15 cellular contexts compared by ENCODE assay signal in the genomic region with DNA sequence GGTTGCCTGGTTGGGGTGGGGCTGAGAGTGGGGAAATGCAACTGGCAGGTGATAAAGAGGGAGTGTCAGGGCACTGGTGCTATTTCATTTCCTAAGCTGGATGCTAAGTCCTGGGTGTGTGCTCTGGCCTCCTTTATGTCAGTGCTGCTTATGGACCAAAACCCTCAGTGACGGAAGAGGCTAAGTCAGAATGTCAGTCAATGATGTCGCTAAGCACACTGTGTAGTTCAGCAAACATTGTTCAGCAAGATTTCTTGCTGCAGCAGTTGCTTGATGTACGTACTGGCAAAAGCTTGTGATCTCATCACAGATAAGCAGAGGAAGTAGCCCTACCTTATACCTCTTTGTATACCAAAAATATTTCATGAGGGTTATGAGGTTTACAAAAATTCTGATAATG.
"Had no signal": no experiment of that assay in that cellular context is flagged by ENCODE, and none has a peak within 500 bp of the region (broad histone marks: within the 10 kb centered on the region; RNA-seq: fewer than 3 reads in every experiment).

No MANE protein-coding gene starts in this region.

- H3K27ac ChIP-seq: gastroesophageal sphincter, skin epidermis, thyroid gland, vagina had no signal

- H3K27me3 ChIP-seq: gastroesophageal sphincter, thyroid gland, vagina had no signal

- H3K4me3 ChIP-seq: gastroesophageal sphincter, skin epidermis, thyroid gland, vagina had no signal

- DNase-seq: activated CD8-positive, alpha-beta memory T cell treated with anti-CD3 and anti-CD28 coated beads, Interleukin-2, amount 50 U/mL, for 4 hours; activated naive CD4-positive, alpha-beta T cell treated with Interleukin-2 at 50 U/mL for 16 hours; islet precursor cell; naive thymus-derived CD4-positive, alpha-beta T cell; right cardiac atrium; stimulated activated CD4-positive, alpha-beta T cell treated with anti-CD3 and anti-CD28 coated beads, Interleukin-15, amount 100 ng/mL, for 24 hours; stimulated activated CD4-positive, alpha-beta T cell treated with anti-CD3 and anti-CD28 coated beads, Interleukin-4, amount 100 ng/mL, for 1 hour; stimulated activated naive B cell treated with anti-CD40 and anti-IgM and Interleukin-4, amounts not matched to agents 10 μg/mL and 1 μg/mL and 100 μg/mL, for 72 hours; thyroid gland had no signal

- H3K4me3 Mint-ChIP-seq: activated T-helper 1 cell treated with anti-CD3 and anti-CD28 coated beads, Interleukin-12 subunit alpha, Interleukin-12 subunit beta, Interleukin-2, Interleukin-4 antibody, amounts not matched to agents 30 ng/mL and 10 ng/mL and 1 ng/mL, durations not matched to agents 14 hours and 24 hours and 36 hours; stimulated activated naive B cell treated with anti-CD40 and anti-IgM and Interleukin-4, amounts not matched to agents 10 μg/mL and 1 μg/mL and 100 μg/mL, for 72 hours had no signal

- H3K27me3 Mint-ChIP-seq: naive thymus-derived CD4-positive, alpha-beta T cell; progenitor cell of endocrine pancreas; stimulated activated naive B cell treated with anti-CD40 and anti-IgM and Interleukin-4, amounts not matched to agents 10 μg/mL and 1 μg/mL and 100 μg/mL, for 72 hours had no signal

- H3K9me3 Mint-ChIP-seq: activated T-helper 1 cell treated with anti-CD3 and anti-CD28 coated beads, Interleukin-12 subunit alpha, Interleukin-12 subunit beta, Interleukin-2, Interleukin-4 antibody, amounts not matched to agents 30 ng/mL and 10 ng/mL and 1 ng/mL, durations not matched to agents 14 hours and 24 hours and 36 hours; stimulated activated naive B cell treated with anti-CD40 and anti-IgM and Interleukin-4, amounts not matched to agents 10 μg/mL and 1 μg/mL and 100 μg/mL, for 72 hours had no signal

- H3K27ac Mint-ChIP-seq: activated T-helper 1 cell treated with anti-CD3 and anti-CD28 coated beads, Interleukin-12 subunit alpha, Interleukin-12 subunit beta, Interleukin-2, Interleukin-4 antibody, amounts not matched to agents 30 ng/mL and 10 ng/mL and 1 ng/mL, durations not matched to agents 14 hours and 24 hours and 36 hours; stimulated activated naive B cell treated with anti-CD40 and anti-IgM and Interleukin-4, amounts not matched to agents 10 μg/mL and 1 μg/mL and 100 μg/mL, for 72 hours had no signal

- H3K4me1 Mint-ChIP-seq: stimulated activated naive B cell treated with anti-CD40 and anti-IgM and Interleukin-4, amounts not matched to agents 10 μg/mL and 1 μg/mL and 100 μg/mL, for 72 hours had no signal

- ATAC-seq: gastroesophageal sphincter; naive thymus-derived CD4-positive, alpha-beta T cell; right cardiac atrium; SK-N-SH treated with all-trans-retinoic acid at 6 μM for 48 hours; stimulated activated naive B cell treated with anti-CD40 and anti-IgM and Interleukin-4, amounts not matched to agents 10 μg/mL and 1 μg/mL and 100 μg/mL, for 72 hours had no signal

- H3K4me1 ChIP-seq: gastroesophageal sphincter, thyroid gland, vagina had no signal

- H3K9me3 ChIP-seq: gastroesophageal sphincter, thyroid gland, vagina had no signal
